ENCODE assay signal across 21 cellular contexts in the genomic region with DNA sequence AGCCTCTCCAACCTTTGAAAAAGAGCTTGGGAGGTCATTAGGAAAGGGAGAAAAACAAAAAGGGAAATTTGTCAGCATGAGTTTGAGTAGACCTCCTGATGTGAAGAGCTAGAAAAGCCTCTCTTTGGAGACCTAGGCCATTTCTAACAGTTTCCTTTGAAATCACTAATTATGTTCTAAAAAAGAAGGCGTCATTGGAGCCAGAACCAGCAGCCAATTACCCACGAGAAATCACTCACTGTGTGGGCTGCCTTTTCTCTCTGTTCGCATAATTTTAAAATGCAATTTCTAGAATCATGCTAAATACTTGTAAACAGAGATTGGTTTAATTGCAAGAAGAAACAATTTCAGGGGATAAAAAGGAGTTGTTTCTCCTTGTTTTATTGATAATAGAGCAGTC.
DNase-seq lines count a peak whose midpoint lies in the region; ATAC-seq and TF ChIP-seq lines count a peak whose summit lies in the region.
"Had no signal": no experiment of that assay in that cellular context is flagged by ENCODE, and none has a peak within 500 bp of the region (broad histone marks: within the 10 kb centered on the region; RNA-seq: fewer than 3 reads in every experiment).

No MANE protein-coding gene starts in this region.

- CTCF ChIA-PET in activated CD8-positive, alpha-beta memory T cell treated with anti-CD3 and anti-CD28 coated beads, Interleukin-2, amount 10 ng/mL, durations not matched to agents 7 days and 5 days (lab: Charles Lee): no interaction called here

- H3K9me3 Mint-ChIP-seq in activated CD8-positive, alpha-beta memory T cell treated with anti-CD3 and anti-CD28 coated beads, Interleukin-2, amount 10 ng/mL, durations not matched to agents 7 days and 5 days (ENCODE audit: low read depth): peaks cover under 1% of the 10 kb centered on the region
- H3K9me3 Mint-ChIP-seq: CD4-positive, CD25-positive, alpha-beta regulatory T cell; CD8-positive, alpha-beta T cell had no signal

- H3K27ac Mint-ChIP-seq in activated CD8-positive, alpha-beta memory T cell treated with anti-CD3 and anti-CD28 coated beads, Interleukin-2, amount 10 ng/mL, durations not matched to agents 7 days and 5 days: peak overlapping the region; percentile 16
- H3K27ac Mint-ChIP-seq: CD8-positive, alpha-beta T cell had no signal

- no peak for TF ChIP-seq CTCF in dorsolateral prefrontal cortex (IDR thresholded peaks at IDR 0.05 in 54 of 56, conservative IDR thresholded peaks at IDR 0.05 in 2 of 56; ENCODE audit: low read depth in 1 of 56, partially characterized antibody in 56 of 56)

- no peak overlapping the region for H3K4me3 Mint-ChIP-seq in activated CD8-positive, alpha-beta memory T cell treated with anti-CD3 and anti-CD28 coated beads, Interleukin-2, amount 10 ng/mL, durations not matched to agents 7 days and 5 days
- H3K4me3 Mint-ChIP-seq: CD4-positive, CD25-positive, alpha-beta regulatory T cell; CD8-positive, alpha-beta T cell had no signal

- peaks cover 0 to 3% (median 0%) of the 10 kb centered on the region in 45 donors for H3K27me3 ChIP-seq in dorsolateral prefrontal cortex
- H3K27me3 ChIP-seq: BLaER1 had no signal

- intact Hi-C loops in dorsolateral prefrontal cortex (cut with DNase I): no loop called here

- no peak overlapping the region for H3K4me3 ChIP-seq in dorsolateral prefrontal cortex
- H3K4me3 ChIP-seq: BLaER1, GM12878 had no signal

- peaks cover 13% of the 10 kb centered on the region for H3K27me3 Mint-ChIP-seq in activated CD8-positive, alpha-beta memory T cell treated with anti-CD3 and anti-CD28 coated beads, Interleukin-2, amount 10 ng/mL, durations not matched to agents 7 days and 5 days

- peak overlapping the region; percentile 11 for H3K27ac ChIP-seq in caudate nucleus (ENCODE audit: low read depth, low read length)
- peak overlapping the region in 52 of 59 donors; percentile 8 to 90 (median 68) for H3K27ac ChIP-seq in dorsolateral prefrontal cortex
- H3K27ac ChIP-seq: 22Rv1, BLaER1, C4-2B had no signal

- H3K4me1 Mint-ChIP-seq in activated CD8-positive, alpha-beta memory T cell treated with anti-CD3 and anti-CD28 coated beads, Interleukin-2, amount 10 ng/mL, durations not matched to agents 7 days and 5 days: peaks cover 15% of the 10 kb centered on the region

- peaks cover 2% of the 10 kb centered on the region for H3K36me3 Mint-ChIP-seq in activated CD8-positive, alpha-beta memory T cell treated with anti-CD3 and anti-CD28 coated beads, Interleukin-2, amount 10 ng/mL, durations not matched to agents 7 days and 5 days
- H3K36me3 Mint-ChIP-seq: CD4-positive, CD25-positive, alpha-beta regulatory T cell; CD8-positive, alpha-beta T cell had no signal

- no peak for ATAC-seq in activated CD8-positive, alpha-beta memory T cell treated with anti-CD3 and anti-CD28 coated beads, Interleukin-2, amount 10 ng/mL, durations not matched to agents 7 days and 5 days
- ATAC-seq: CD8-positive, alpha-beta T cell; GM12878 had no signal

- DNase-seq in activated CD8-positive, alpha-beta memory T cell treated with anti-CD3 and anti-CD28 coated beads, Interleukin-2, amount 10 ng/mL, durations not matched to agents 7 days and 5 days: no peak
- DNase-seq in activated CD8-positive, alpha-beta memory T cell treated with anti-CD3 and anti-CD28 coated beads, Interleukin-2, amount 50 U/mL, for 4 hours: no peak
- DNase-seq in caudate nucleus (lab: John Stamatoyannopoulos, UW) (peak in 3 of 61 donors; percentile 17 to 45 (median 45)), dorsolateral prefrontal cortex (no peak), superior temporal gyrus (ENCODE audit: extremely low spot score) (peak; percentile 65), SIG-M5 (lab: John Stamatoyannopoulos, UW) (no peak)
- DNase-seq in activated naive CD4-positive, alpha-beta T cell treated with anti-CD3 and anti-CD28 coated beads, Interleukin-2, amount 50 U/mL, for 16 hours: no peak
- DNase-seq in stimulated activated CD8-positive, alpha-beta memory T cell treated with anti-CD3 and anti-CD28 coated beads, Interleukin-4, amount 100 ng/mL, for 48 hours: no peak
- DNase-seq: ACHN; AML-193; Caco-2; CD4-positive, CD25-positive, alpha-beta regulatory T cell; CD8-positive, alpha-beta T cell; DMS153; DND-41; H7; HCEC 1CT had no signal
